18 cellular contexts compared by ENCODE assay signal in genomic region chr3:146020969-146021368, GRCh38.
DNase-seq lines count a peak whose midpoint lies in the region; TF ChIP-seq lines count a peak whose summit lies in the region.
"Had no signal": no experiment of that assay in that cellular context is flagged by ENCODE, and none has a peak within 500 bp of the region (broad histone marks: within the 10 kb centered on the region; RNA-seq: fewer than 3 reads in every experiment).

No MANE protein-coding gene starts in this region.

- DNase-seq in SIG-M5 treated with dmso at 0.1 percent for 504 hours (lab: John Stamatoyannopoulos, UW; ENCODE audit: unreplicated experiment) (peak; percentile 46), SIG-M5 (lab: John Stamatoyannopoulos, UW) (no peak), M059J (ENCODE audit: low read depth) (peak; percentile 11), myocyte (ENCODE audit: low read depth) (peak; percentile 14), NCI-H524 treated with DMSO at 0.1 percent for 48 hours (lab: John Stamatoyannopoulos, UW) (no peak), HEK293T (ENCODE audit: extremely low spot score) (no peak), COLO668 (lab: John Stamatoyannopoulos, UW; ENCODE audit: unreplicated experiment) (no peak)
- DNase-seq: activated CD4-positive, alpha-beta T cell treated with anti-CD3 and anti-CD28 coated beads for 48 hours; activated effector memory CD4-positive, alpha-beta T cell treated with Interleukin-2 at 50 U/mL for 16 hours; CD8-positive, alpha-beta T cell; foreskin fibroblast; hippocampal formation; NCI-H1930; sigmoid colon; SW 1271; testis had no signal

- TF ChIP-seq CTCF in VCaP (conservative IDR thresholded peaks at IDR 0.05) = peak; percentile 26; the same call in 1 of the 2 replicates

- no peak overlapping the region for H3K27ac ChIP-seq in VCaP
- H3K27ac ChIP-seq: breast epithelium, sigmoid colon, testis had no signal

- POLR2A ChIA-PET in HEK293T (lab: Yijun Ruan, JAX) = no interaction called here

- CTCF ChIA-PET in HEK293T (lab: Yijun Ruan, JAX) = no interaction called here

TF ChIP-seq in HEK293T, 16 proteins besides CTCF, POLR2A, EP300 and RAD21:
- TF ChIP-seq FOXK2 (IDR thresholded peaks at IDR 0.05) (no peak), SUZ12 (IDR thresholded peaks at IDR 0.05) (no peak), HDGF (IDR thresholded peaks at IDR 0.05; ENCODE audit: borderline replicate concordance) (no peak), BHLHE40 (IDR thresholded peaks at IDR 0.05; ENCODE audit: borderline replicate concordance) (no peak), TARDBP (IDR thresholded peaks at IDR 0.05) (no peak), ZNF384 (IDR thresholded peaks at IDR 0.05) (no peak), LEF1 (IDR thresholded peaks at IDR 0.05; ENCODE audit: borderline replicate concordance) (no peak), PKNOX1 (IDR thresholded peaks at IDR 0.05) (no peak), NFRKB (IDR thresholded peaks at IDR 0.05) (no peak), ARNT (IDR thresholded peaks at IDR 0.05) (no peak), CTBP1 (IDR thresholded peaks at IDR 0.05; ENCODE audit: borderline replicate concordance) (no peak), FOXM1 (IDR thresholded peaks at IDR 0.05; ENCODE audit: borderline replicate concordance) (no peak), SP1 (IDR thresholded peaks at IDR 0.05) (no peak), FOXA1 (IDR thresholded peaks at IDR 0.05) (no peak), L3MBTL2 (conservative IDR thresholded peaks at IDR 0.05) (no peak), ELF4 (IDR thresholded peaks at IDR 0.05) (no peak)

Comparison
In these comparisons a context has a peak if more than half of its experiments do, and no peak if none do; other contexts are left out.
1. DNase-seq: peak in SIG-M5 treated with dmso at 0.1 percent for 504 hours (single experiment), M059J (single experiment) and myocyte (single experiment); none in SIG-M5 (single experiment), NCI-H524 treated with DMSO at 0.1 percent for 48 hours (single experiment), HEK293T (single experiment) and COLO668 (single experiment).